Comparison of ENCODE assay signal across 8 cellular contexts in the genomic region with DNA sequence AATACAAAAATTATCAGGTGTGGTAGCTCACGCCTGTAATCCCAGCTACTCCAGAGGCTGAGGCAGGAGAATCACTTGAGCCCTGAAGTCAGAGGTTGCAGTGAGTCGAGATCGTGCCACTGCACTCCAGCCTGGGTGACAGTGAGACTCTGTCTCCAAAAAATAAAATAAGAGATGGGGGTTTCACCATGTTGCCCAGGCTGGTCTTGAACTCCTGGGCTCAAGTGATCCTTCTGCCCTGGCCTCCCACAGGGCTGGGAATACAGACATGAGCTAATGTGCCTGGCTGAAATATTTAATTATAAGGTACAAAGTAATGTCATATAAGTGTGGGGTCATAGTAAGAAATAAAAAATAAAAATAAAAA. TPM values are rescaled to one million over a fixed set of nuclear protein-coding genes. Genes with fewer than 3 reads are reported as not detected.
DNase-seq lines count a peak whose midpoint lies in the region; ATAC-seq and TF ChIP-seq lines count a peak whose summit lies in the region.
"Not testable (repeated sequence)": the region's sequence is repeated elsewhere in the genome, so short reads cannot be mapped to it uniquely, and the experiment has no call there.

No MANE protein-coding gene starts in this region.

- POLR2A ChIA-PET in IMR-90 (lab: Charles Lee; ENCODE audit: unreplicated experiment) = interaction anchor here (0.6 kb wide), 1 partner anchor 264 kb away, joined by 4 read pairs; no protein-coding TSS in a partner anchor

- H3K18ac ChIP-seq in IMR-90 (ENCODE audit: low read depth, low read length) = not testable (repeated sequence)

- H2AK5ac ChIP-seq in IMR-90 (ENCODE audit: low read depth, low read length) = peak overlapping the region; percentile 91

- H3K9me1 ChIP-seq in IMR-90 (ENCODE audit: insufficient read depth, low read length) = peaks cover 14% of the 10 kb centered on the region

- H3K36me3 Mint-ChIP-seq in T-helper 2 cell treated with Interferon-gamma antibody and Interleukin-4, amounts not matched to agents 5 μg/mL and 100 μg/mL, for 36 hours (ENCODE audit: low read depth) = peaks cover 11% of the 10 kb centered on the region
- peaks cover 13% of the 10 kb centered on the region for H3K36me3 Mint-ChIP-seq in activated naive CD8-positive, alpha-beta T cell treated with anti-CD3 and anti-CD28 coated beads, Interleukin-2, amount 50 U/mL, for 24 hours (ENCODE audit: low read depth)
- not testable (repeated sequence) for H3K36me3 Mint-ChIP-seq in endodermal cell (ENCODE audit: low read depth)

- H4K5ac ChIP-seq in IMR-90 (ENCODE audit: low read depth, low read length) = peak overlapping the region; percentile 72; the same call in 1 of the 2 replicates

- H2BK5ac ChIP-seq in IMR-90 (ENCODE audit: low read depth, low read length, poor library complexity, severe bottlenecking) = peak overlapping the region; percentile 99

- H3K56ac ChIP-seq in IMR-90 (ENCODE audit: extremely low read depth, insufficient read depth, low read length) = not testable (repeated sequence)

- not testable (repeated sequence) for H4K91ac ChIP-seq in IMR-90 (ENCODE audit: insufficient read depth, low read depth, low read length)

- not testable (repeated sequence) for BruUV-seq in IMR-90 (replicated peaks; lab: Mats Ljungman, UMichigan)

- peak overlapping the region; percentile 70; the same call in 1 of the 2 replicates for H2BK120ac ChIP-seq in IMR-90 (ENCODE audit: low read depth, low read length)

- peaks cover 0 to 28% of the 10 kb centered on the region in 2 experiments; a peak in 2 of 4 replicates for H3K79me1 ChIP-seq in IMR-90 (ENCODE audit: low read depth in 1 of 2, low read length in 2 of 2)

- TF ChIP-seq RAD21 in IMR-90 (IDR thresholded peaks at IDR 0.05; ENCODE audit: low read length) = not testable (repeated sequence)

- not testable (repeated sequence) for H3K9me3 ChIP-seq in IMR-90 (ENCODE audit: control insufficient read depth, insufficient read depth, low read length); endodermal cell (ENCODE audit: control insufficient read depth, low read length); left lung; neutrophil; subcutaneous abdominal adipose tissue (ENCODE audit: control insufficient read depth in 5 of 5, low read length in 5 of 5)

- not testable (repeated sequence) for H3K9ac ChIP-seq in IMR-90 (ENCODE audit: low read depth, low read length); endodermal cell (ENCODE audit: extremely low read depth, low read length, poor library complexity, severe bottlenecking); subcutaneous abdominal adipose tissue (ENCODE audit: low read length in 5 of 5)

- dilution Hi-C loops in IMR-90 (cut with HindIII; ENCODE audit: low sequenced_read_pairs, unreplicated experiment) = not testable (repeated sequence)

- CTCF ChIA-PET in IMR-90 (lab: Yijun Ruan, JAX) = interaction anchor here (3.9 kb wide), 1 partner anchor 21 kb away, joined by 25 read pairs; no protein-coding TSS in a partner anchor

- H3K4me3 ChIP-seq in IMR-90 (ENCODE audit: insufficient read depth, low read depth, low read length); endodermal cell (ENCODE audit: low read length): not testable (repeated sequence)
- H3K4me3 ChIP-seq in left lung = peak overlapping the region in 1 of 2 donors; percentile 83
- H3K4me3 ChIP-seq in neutrophil (ENCODE audit: low read depth in 1 of 2, low read length in 1 of 2) = peak overlapping the region in 1 of 2 experiments; percentile 92
- H3K4me3 ChIP-seq in subcutaneous abdominal adipose tissue (ENCODE audit: low read depth in 1 of 5, low read length in 5 of 5) = peak overlapping the region in 2 of 5 donors; percentile 40 to 60

- H4K20me1 ChIP-seq in IMR-90 (ENCODE audit: insufficient read depth, low read length) = peaks cover 11% of the 10 kb centered on the region

- H3K27me3 ChIP-seq in IMR-90 (ENCODE audit: control insufficient read depth, insufficient read depth, low read length); endodermal cell (ENCODE audit: control insufficient read depth, insufficient read depth, low read length, poor library complexity, severe bottlenecking); left lung; neutrophil; subcutaneous abdominal adipose tissue (ENCODE audit: control insufficient read depth in 5 of 5, insufficient read depth in 4 of 5, low read length in 5 of 5): not testable (repeated sequence)

- peak overlapping the region; percentile 55 to 72; a peak in 1 of 4 replicates for H4K8ac ChIP-seq in IMR-90 (ENCODE audit: low read depth in 2 of 2, low read length in 2 of 2)

- peaks cover 10% of the 10 kb centered on the region for H3K27me3 Mint-ChIP-seq in T-helper 2 cell treated with Interferon-gamma antibody and Interleukin-4, amounts not matched to agents 5 μg/mL and 100 μg/mL, for 36 hours (ENCODE audit: low read depth)
- H3K27me3 Mint-ChIP-seq in activated naive CD8-positive, alpha-beta T cell treated with anti-CD3 and anti-CD28 coated beads, Interleukin-2, amount 50 U/mL, for 24 hours; endodermal cell (ENCODE audit: insufficient read depth): not testable (repeated sequence)

- peak overlapping the region; percentile 86 for H3K4me3 Mint-ChIP-seq in T-helper 2 cell treated with Interferon-gamma antibody and Interleukin-4, amounts not matched to agents 5 μg/mL and 100 μg/mL, for 36 hours
- H3K4me3 Mint-ChIP-seq in activated naive CD8-positive, alpha-beta T cell treated with anti-CD3 and anti-CD28 coated beads, Interleukin-2, amount 50 U/mL, for 24 hours = peak overlapping the region; percentile 99
- peak overlapping the region; percentile 100 for H3K4me3 Mint-ChIP-seq in endodermal cell

- H3K36me3 ChIP-seq in IMR-90 (ENCODE audit: control insufficient read depth, insufficient read depth, low read length); endodermal cell (ENCODE audit: control insufficient read depth, insufficient read depth, low read length); left lung; neutrophil; subcutaneous abdominal adipose tissue (ENCODE audit: control insufficient read depth in 5 of 5, insufficient read depth in 5 of 5, low read length in 5 of 5): not testable (repeated sequence)

- H3K27ac Mint-ChIP-seq in T-helper 2 cell treated with Interferon-gamma antibody and Interleukin-4, amounts not matched to agents 5 μg/mL and 100 μg/mL, for 36 hours = peak overlapping the region; percentile 98
- H3K27ac Mint-ChIP-seq in activated naive CD8-positive, alpha-beta T cell treated with anti-CD3 and anti-CD28 coated beads, Interleukin-2, amount 50 U/mL, for 24 hours = peak overlapping the region; percentile 98
- H3K27ac Mint-ChIP-seq in endodermal cell = peak overlapping the region; percentile 96

- ATAC-seq in IMR-90 (ENCODE audit: low read depth); activated naive CD8-positive, alpha-beta T cell treated with anti-CD3 and anti-CD28 coated beads, Interleukin-2, amount 50 U/mL, for 24 hours; left lung: not testable (repeated sequence)

- not testable (repeated sequence) for H3K23ac ChIP-seq in IMR-90 (ENCODE audit: low read depth, low read length)

- not testable (repeated sequence) for H2AK9ac ChIP-seq in IMR-90 (replicated peaks; ENCODE audit: low read depth, low read length, poor library complexity)

- not testable (repeated sequence) for H2AFZ ChIP-seq in IMR-90 (replicated peaks; ENCODE audit: low read length, poor library complexity)

- not testable (repeated sequence) for DNase-seq in IMR-90; T-helper 2 cell treated with Interferon-gamma antibody and Interleukin-4, amounts not matched to agents 5 μg/mL and 100 μg/mL, for 36 hours (ENCODE audit: low spot score); activated naive CD8-positive, alpha-beta T cell treated with anti-CD3 and anti-CD28 coated beads, Interleukin-2, amount 50 U/mL, for 24 hours; endodermal cell; left lung

- H3K4me1 Mint-ChIP-seq in T-helper 2 cell treated with Interferon-gamma antibody and Interleukin-4, amounts not matched to agents 5 μg/mL and 100 μg/mL, for 36 hours (ENCODE audit: low read depth) = peaks cover 66% of the 10 kb centered on the region
- H3K4me1 Mint-ChIP-seq in activated naive CD8-positive, alpha-beta T cell treated with anti-CD3 and anti-CD28 coated beads, Interleukin-2, amount 50 U/mL, for 24 hours = peaks cover 95% of the 10 kb centered on the region
- peaks cover 56% of the 10 kb centered on the region for H3K4me1 Mint-ChIP-seq in endodermal cell

- TF ChIP-seq POLR2A in IMR-90 (IDR thresholded peaks at IDR 0.05; ENCODE audit: low read depth, low read length) = not testable (repeated sequence)

- H2BK15ac ChIP-seq in IMR-90 (ENCODE audit: low read depth, low read length) = peak overlapping the region; percentile 76; the same call in 2 of the 3 replicates

- peak overlapping the region; percentile 92 for H3K4ac ChIP-seq in IMR-90 (ENCODE audit: low read depth, low read length)

- H3K4me1 ChIP-seq in IMR-90 (ENCODE audit: control insufficient read depth, insufficient read depth, low read length) = peaks cover 11% of the 10 kb centered on the region
- peaks cover 19% of the 10 kb centered on the region for H3K4me1 ChIP-seq in endodermal cell (ENCODE audit: control insufficient read depth, insufficient read depth, low read length)
- H3K4me1 ChIP-seq in left lung = peaks cover 28 to 67% of the 10 kb centered on the region in 2 donors
- H3K4me1 ChIP-seq in neutrophil (ENCODE audit: control insufficient read depth in 1 of 2, insufficient read depth in 1 of 2, low read depth in 1 of 2, low read length in 1 of 2) = peaks cover 69 to 75% of the 10 kb centered on the region in 2 experiments
- peaks cover 9 to 67% (median 56%) of the 10 kb centered on the region in 5 donors for H3K4me1 ChIP-seq in subcutaneous abdominal adipose tissue (ENCODE audit: control insufficient read depth in 5 of 5, insufficient read depth in 5 of 5, low read length in 5 of 5)

- not testable (repeated sequence) for H3K4me2 ChIP-seq in IMR-90 (ENCODE audit: low read depth, low read length)

- in situ Hi-C loops in IMR-90 (cut with MboI; ENCODE audit: low sequenced_read_pairs) = not testable (repeated sequence)

- H3K27ac ChIP-seq in C4-2B (peak overlapping the region; percentile 92), IMR-90 (ENCODE audit: insufficient read depth, low read length) (peak overlapping the region; percentile 87; the same call in 1 of the 2 replicates), left lung (peak overlapping the region; percentile 99), neutrophil (peak overlapping the region; percentile 97), subcutaneous abdominal adipose tissue (ENCODE audit: low read depth, low read length) (peak overlapping the region; percentile 100)
- not testable (repeated sequence) for H3K27ac ChIP-seq in endodermal cell (ENCODE audit: low read depth, low read length)

- H2BK20ac ChIP-seq in IMR-90 (ENCODE audit: low read depth, low read length) = peak overlapping the region; percentile 70; the same call in 1 of the 2 replicates

- no CpG with 5 or more reads among the region's 3 CpGs for WGBS in IMR-90 (ENCODE audit: extremely low coverage in 2 of 2, insufficient read length in 1 of 2), 2 experiments
- 92 to 95% methylated on average over 3 of the region's 3 CpGs for WGBS in endodermal cell (ENCODE audit: insufficient coverage in 1 of 2, insufficient read length in 1 of 2), 2 experiments

- TF ChIP-seq CTCF in C4-2B (conservative IDR thresholded peaks at IDR 0.05); IMR-90 (conservative IDR thresholded peaks at IDR 0.05; ENCODE audit: low read depth, low read length); endodermal cell (conservative IDR thresholded peaks at IDR 0.05); left lung (IDR thresholded peaks at IDR 0.05); neutrophil (IDR thresholded peaks at IDR 0.05): not testable (repeated sequence)

- intact Hi-C loops in IMR-90 (cut with micrococcal nuclease); left lung (cut with DNase I): not testable (repeated sequence)

- peak overlapping the region; percentile 86; the same call in 1 of the 2 replicates for H3K14ac ChIP-seq in IMR-90 (replicated peaks; ENCODE audit: low read depth, low read length)

- H3K9me3 Mint-ChIP-seq in T-helper 2 cell treated with Interferon-gamma antibody and Interleukin-4, amounts not matched to agents 5 μg/mL and 100 μg/mL, for 36 hours; activated naive CD8-positive, alpha-beta T cell treated with anti-CD3 and anti-CD28 coated beads, Interleukin-2, amount 50 U/mL, for 24 hours; endodermal cell: not testable (repeated sequence)

RNA-seq across cellular contexts. Expression of a gene that starts 4.2 kb away (rescaled TPM):
- 2,742 and 4,320 TPM in 2 replicates for total RNA-seq in IMR-90 (2012; rRNA removed)
- 2,042 and 2,259 TPM in 2 replicates for polyA plus RNA-seq in IMR-90 (2012; rRNA removed)
- 1,014 and 1,274 TPM in 2 replicates for polyA plus RNA-seq in IMR-90 (2012; cell fraction: cytosol; rRNA removed)
- 915 and 1,106 TPM in 2 replicates for polyA plus RNA-seq in IMR-90 (2012; cell fraction: nucleus; rRNA removed; ENCODE audit: low replicate concordance)
- 100 to 1,000 TPM; 580 to 625 TPM for total RNA-seq in endodermal cell
- 856 TPM for polyA plus RNA-seq in endodermal cell (2013, experiment 1 of 2)
- polyA plus RNA-seq in endodermal cell (2013, experiment 2 of 2) = 866 TPM
- total RNA-seq in left lung = 1,000 to 10,000 TPM in 1 of 2 donors, 100 to 1,000 TPM in 1; 933 to 1,095 TPM

RNA-seq across cellular contexts. Expression of a gene that starts 54.9 kb away (rescaled TPM):
- total RNA-seq in IMR-90 (2012; rRNA removed) = 3.0 and 3.6 TPM in 2 replicates
- 24.8 and 27.0 TPM in 2 replicates for polyA plus RNA-seq in IMR-90 (2012; rRNA removed)
- 20.5 and 47.8 TPM in 2 replicates for polyA plus RNA-seq in IMR-90 (2012; cell fraction: cytosol; rRNA removed)
- polyA plus RNA-seq in IMR-90 (2012; cell fraction: nucleus; rRNA removed; ENCODE audit: low replicate concordance) = 36.2 and 109 TPM in 2 replicates
- total RNA-seq in endodermal cell = 10 to 100 TPM; 33.0 to 36.2 TPM
- polyA plus RNA-seq in endodermal cell (2013, experiment 1 of 2) = 26.1 TPM
- 30.2 TPM for polyA plus RNA-seq in endodermal cell (2013, experiment 2 of 2)
- total RNA-seq in left lung = 10 to 100 TPM; 23.5 to 36.5 TPM
